8 cellular contexts compared by ENCODE assay signal in genomic region chr20:32652739-32653526, GRCh38. TPM values are rescaled to one million over a fixed set of nuclear protein-coding genes. Genes with fewer than 3 reads are reported as not detected.
A peak's percentile ranks its signal among the peaks of the same experiment; 100 is the strongest.
DNase-seq lines count a peak whose midpoint lies in the region; ATAC-seq and TF ChIP-seq lines count a peak whose summit lies in the region.

No MANE protein-coding gene starts in this region.

- no peak overlapping the region for H3K4me3 ChIP-seq in right atrium auricular region

- TF ChIP-seq CTCF in right atrium auricular region (IDR thresholded peaks at IDR 0.05): peak; percentile 95 to 98

- H3K36me3 ChIP-seq in right atrium auricular region: no peaks in the 10 kb centered on the region

- no peaks in the 10 kb centered on the region for H3K27me3 ChIP-seq in right atrium auricular region

- DNase-seq in CD1c-positive myeloid dendritic cell (ENCODE audit: extremely low spot score): peak; percentile 90
- DNase-seq in NCI-H1694 (lab: John Stamatoyannopoulos, UW): peak; percentile 56
- peak; percentile 60 for DNase-seq in T1000 (lab: John Stamatoyannopoulos, UW)
- DNase-seq in anterior cingulate cortex (lab: John Stamatoyannopoulos, UW): peak in 57 of 58 donors; percentile 15 to 91 (median 73)
- peak; percentile 84 for DNase-seq in right atrium auricular region (ENCODE audit: low spot score)
- peak; percentile 91 for DNase-seq in sciatic nerve (ENCODE audit: low spot score)

- H3K27ac ChIP-seq in right atrium auricular region: no peak overlapping the region

- peaks cover 0 to 4% of the 10 kb centered on the region in 2 donors for H3K4me1 ChIP-seq in right atrium auricular region

- H3K9me3 ChIP-seq in right atrium auricular region: no peaks in the 10 kb centered on the region

- ATAC-seq in GM21723 (IDR thresholded peaks at IDR 0.05; ENCODE audit: unreplicated experiment) (peak; percentile 65), sciatic nerve (peak; percentile 97), HG03025 (IDR thresholded peaks at IDR 0.05; ENCODE audit: low FRiP score, unreplicated experiment) (no peak)

- intact Hi-C loops in sciatic nerve (cut with DNase I): loop anchor here (5.0 kb wide), 1 partner anchor 131 kb away; no protein-coding TSS in a partner anchor

RNA-seq across cellular contexts. Expression of gene C20orf203, which starts 20.8 kb away (rescaled TPM):
- total RNA-seq in right atrium auricular region (not detected), sciatic nerve (0.94 TPM)
